Comparison of ENCODE assay signal across 20 cellular contexts in the genomic region with DNA sequence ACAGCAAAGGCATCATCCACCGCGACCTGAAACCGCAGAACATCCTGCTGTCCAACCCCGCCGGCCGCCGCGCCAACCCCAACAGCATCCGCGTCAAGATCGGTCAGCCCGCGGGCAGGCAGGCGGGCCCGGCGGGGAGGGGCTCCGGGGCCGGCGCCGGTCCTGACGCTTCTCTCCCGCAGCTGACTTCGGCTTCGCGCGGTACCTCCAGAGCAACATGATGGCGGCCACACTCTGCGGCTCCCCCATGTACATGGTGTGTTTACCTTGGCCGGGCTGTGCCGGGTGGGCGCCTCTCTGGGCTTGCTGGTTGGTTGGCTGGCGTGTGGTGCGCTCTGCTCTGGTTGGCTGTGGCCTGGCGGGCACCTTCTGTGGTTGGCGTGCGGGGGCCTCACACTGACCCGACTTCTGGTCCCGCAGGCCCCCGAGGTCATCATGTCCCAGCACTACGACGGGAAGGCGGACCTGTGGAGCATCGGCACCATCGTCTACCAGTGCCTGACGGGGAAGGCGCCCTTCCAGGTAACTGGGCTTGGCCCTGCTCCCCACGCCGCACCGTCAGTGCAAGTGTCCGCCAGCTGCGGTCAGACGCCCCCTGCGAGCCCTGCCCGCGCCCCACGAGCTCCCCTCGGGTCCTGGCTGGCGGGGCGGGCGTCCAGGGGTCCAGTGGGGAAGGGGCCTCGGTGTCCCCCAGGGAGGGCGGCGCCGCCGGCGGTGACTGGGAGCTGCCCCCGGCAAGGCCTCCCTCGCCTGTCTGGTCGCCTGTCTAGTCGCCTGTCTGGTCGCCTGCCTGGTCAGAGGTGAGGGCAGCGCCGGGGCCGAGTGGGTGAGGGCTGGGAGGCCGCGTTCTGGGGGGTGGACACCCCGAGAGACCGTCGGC.
"Had no signal": no experiment of that assay in that cellular context is flagged by ENCODE, and none has a peak within 500 bp of the region (broad histone marks: within the 10 kb centered on the region; RNA-seq: fewer than 3 reads in every experiment).

No MANE protein-coding gene starts in this region.

- H3K4me1 Mint-ChIP-seq: memory B cell had no signal

- DNase-seq: activated CD4-positive, alpha-beta T cell treated with anti-CD3 and anti-CD28 coated beads for 36 hours; activated CD4-positive, alpha-beta T cell treated with anti-CD3 and anti-CD28 coated beads, Interleukin-2, amount 50 U/mL, for 4 hours; activated CD4-positive, CD25-positive, alpha-beta regulatory T cell; activated naive CD4-positive, alpha-beta T cell; activated T-cell treated with anti-CD3 and anti-CD28 coated beads for 4 hours; activated T-cell treated with anti-CD3 and anti-CD28 coated beads, Interleukin-2, amount 50 U/mL, for 72 hours; colonic mucosa; dorsolateral prefrontal cortex; effector memory CD4-positive, alpha-beta T cell; midbrain; naive thymus-derived CD4-positive, alpha-beta T cell; nucleus accumbens; stimulated activated CD4-positive, alpha-beta T cell treated with anti-CD3 and anti-CD28 coated beads, Interleukin-2, amount 100 ng/mL, for 48 hours; substantia nigra; upper lobe of right lung had no signal

- H3K27ac Mint-ChIP-seq: activated CD4-positive, alpha-beta T cell treated with anti-CD3 and anti-CD28 coated beads for 36 hours; activated naive CD4-positive, alpha-beta T cell treated with anti-CD3 and anti-CD28 coated beads, Interleukin-2, amount 50 U/mL, for 72 hours; activated T-cell treated with anti-CD3 and anti-CD28 coated beads, Interleukin-2, amount 50 U/mL, for 72 hours; memory B cell; naive thymus-derived CD4-positive, alpha-beta T cell; stimulated activated naive CD8-positive, alpha-beta T cell treated with anti-CD3 and anti-CD28 coated beads, Interleukin-15, Interleukin-2, amounts not matched to agents 100 ng/mL and 50 ng/mL, for 24 hours had no signal

- H3K9me3 Mint-ChIP-seq: activated naive CD4-positive, alpha-beta T cell treated with anti-CD3 and anti-CD28 coated beads, Interleukin-2, amount 50 U/mL, for 72 hours; activated T-cell treated with anti-CD3 and anti-CD28 coated beads, Interleukin-2, amount 50 U/mL, for 72 hours; memory B cell; naive thymus-derived CD4-positive, alpha-beta T cell; stimulated activated naive CD8-positive, alpha-beta T cell treated with anti-CD3 and anti-CD28 coated beads, Interleukin-15, Interleukin-2, amounts not matched to agents 100 ng/mL and 50 ng/mL, for 24 hours had no signal

- H3K4me1 ChIP-seq: colonic mucosa had no signal

- H3K9me3 ChIP-seq: colonic mucosa, psoas muscle, upper lobe of right lung had no signal

- H3K27me3 Mint-ChIP-seq: activated CD4-positive, alpha-beta T cell treated with anti-CD3 and anti-CD28 coated beads for 36 hours; memory B cell; naive thymus-derived CD4-positive, alpha-beta T cell; stimulated activated naive CD8-positive, alpha-beta T cell treated with anti-CD3 and anti-CD28 coated beads, Interleukin-15, Interleukin-2, amounts not matched to agents 100 ng/mL and 50 ng/mL, for 24 hours had no signal

- H3K27ac ChIP-seq: colonic mucosa, psoas muscle, upper lobe of right lung had no signal

- H3K27me3 ChIP-seq: colonic mucosa, dorsolateral prefrontal cortex, upper lobe of right lung had no signal

- H3K4me3 ChIP-seq: colonic mucosa, dorsolateral prefrontal cortex, psoas muscle, upper lobe of right lung had no signal

- H3K36me3 Mint-ChIP-seq: activated naive CD4-positive, alpha-beta T cell treated with anti-CD3 and anti-CD28 coated beads, Interleukin-2, amount 50 U/mL, for 72 hours had no signal

- ATAC-seq: activated CD4-positive, alpha-beta T cell treated with anti-CD3 and anti-CD28 coated beads for 36 hours; activated naive CD4-positive, alpha-beta T cell treated with anti-CD3 and anti-CD28 coated beads, Interleukin-2, amount 50 U/mL, for 72 hours; activated T-cell treated with anti-CD3 and anti-CD28 coated beads, Interleukin-2, amount 50 U/mL, for 72 hours; psoas muscle; upper lobe of right lung had no signal

- H3K9ac ChIP-seq: parathyroid adenoma had no signal

- H3K4me3 Mint-ChIP-seq: activated CD4-positive, alpha-beta T cell treated with anti-CD3 and anti-CD28 coated beads for 36 hours; activated T-cell treated with anti-CD3 and anti-CD28 coated beads, Interleukin-2, amount 50 U/mL, for 72 hours; memory B cell; naive thymus-derived CD4-positive, alpha-beta T cell; stimulated activated naive CD8-positive, alpha-beta T cell treated with anti-CD3 and anti-CD28 coated beads, Interleukin-15, Interleukin-2, amounts not matched to agents 100 ng/mL and 50 ng/mL, for 24 hours had no signal

- H2AFZ ChIP-seq: parathyroid adenoma had no signal
